In the genomic region with DNA sequence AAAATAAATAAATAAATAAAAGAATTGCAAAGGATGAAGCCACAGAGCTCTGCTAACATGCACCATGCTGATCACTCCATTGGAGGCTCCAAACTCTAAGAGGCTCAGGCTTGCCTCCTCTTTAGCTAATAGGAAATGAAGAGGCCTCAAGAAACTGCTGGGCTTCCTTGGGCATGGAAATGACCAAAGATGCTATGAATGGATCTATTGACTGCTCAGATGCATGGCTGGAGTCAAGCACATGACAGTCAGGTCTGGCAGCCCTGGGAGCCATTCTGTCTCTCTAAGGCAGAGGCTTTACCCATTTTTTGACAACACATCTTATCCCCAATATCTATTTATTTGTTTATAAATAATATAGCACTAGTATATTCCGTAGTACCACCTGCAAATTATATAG, we compare ENCODE assay signal across 31 cellular contexts. TPM values are rescaled to one million over a fixed set of nuclear protein-coding genes. Genes with fewer than 3 reads are reported as not detected.
"Had no signal": no experiment of that assay in that cellular context is flagged by ENCODE, and none has a peak within 500 bp of the region (broad histone marks: within the 10 kb centered on the region; RNA-seq: fewer than 3 reads in every experiment).

No MANE protein-coding gene starts in this region.

- DNase-seq: activated CD4-positive, alpha-beta memory T cell treated with anti-CD3 and anti-CD28 coated beads for 36 hours; activated CD4-positive, alpha-beta T cell treated with anti-CD3 and anti-CD28 coated beads for 36 hours; activated CD4-positive, alpha-beta T cell treated with anti-CD3 and anti-CD28 coated beads, Interleukin-2, amount 10 ng/mL, durations not matched to agents 24 days and 14 days; activated CD4-positive, CD25-positive, alpha-beta regulatory T cell; activated CD4-positive, CD25-positive, alpha-beta regulatory T cell treated with anti-CD3 and anti-CD28 coated beads, Interleukin-2, amount 50 U/mL, for 72 hours; activated CD8-positive, alpha-beta memory T cell treated with anti-CD3 and anti-CD28 coated beads, Interleukin-2, amount 10 ng/mL, durations not matched to agents 7 days and 5 days; activated CD8-positive, alpha-beta memory T cell treated with anti-CD3 and anti-CD28 coated beads, Interleukin-2, amount 50 U/mL, for 4 hours; activated CD8-positive, alpha-beta T cell treated with anti-CD3 and anti-CD28 coated beads, Interleukin-2, amount 10 ng/mL, durations not matched to agents 7 days and 5 days; activated effector memory CD4-positive, alpha-beta T cell treated with anti-CD3 and anti-CD28 coated beads, Interleukin-2, amount 50 U/mL, for 16 hours; activated naive CD4-positive, alpha-beta T cell treated with anti-CD3 and anti-CD28 coated beads for 36 hours; activated naive CD8-positive, alpha-beta T cell treated with anti-CD3 and anti-CD28 coated beads for 36 hours; activated naive CD8-positive, alpha-beta T cell treated with anti-CD3 and anti-CD28 coated beads, Interleukin-2, amount 50 U/mL, for 24 hours; activated T-cell treated with anti-CD3 and anti-CD28 coated beads, Interleukin-2, amount 50 U/mL, for 1 hour; activated T-cell treated with anti-CD3 and anti-CD28 coated beads, Interleukin-2, amount 50 U/mL, for 48 hours; adrenal gland; amygdala; aorta; body of pancreas; caudate nucleus; effector CD8-positive, alpha-beta T cell; erythroblast; foreskin keratinocyte; heart right ventricle; T-helper 1 cell; T-helper 17 cell; T1000 had no signal

- H3K36me3 ChIP-seq: adrenal gland, esophagus muscularis mucosa, gastroesophageal sphincter, heart right ventricle had no signal

- H3K27me3 ChIP-seq: adrenal gland, body of pancreas, esophagus muscularis mucosa, foreskin keratinocyte, gastroesophageal sphincter, heart right ventricle had no signal

- H3K4me3 ChIP-seq: adrenal gland, body of pancreas, esophagus muscularis mucosa, gastroesophageal sphincter, heart right ventricle had no signal

- ATAC-seq: activated CD4-positive, alpha-beta T cell treated with anti-CD3 and anti-CD28 coated beads for 36 hours; activated CD8-positive, alpha-beta memory T cell treated with anti-CD3 and anti-CD28 coated beads, Interleukin-2, amount 10 ng/mL, durations not matched to agents 7 days and 5 days; activated CD8-positive, alpha-beta T cell treated with anti-CD3 and anti-CD28 coated beads, Interleukin-2, amount 10 ng/mL, durations not matched to agents 7 days and 5 days; activated naive CD8-positive, alpha-beta T cell treated with anti-CD3 and anti-CD28 coated beads, Interleukin-2, amount 50 U/mL, for 24 hours; body of pancreas; foreskin keratinocyte; gastroesophageal sphincter; heart right ventricle; T-helper 17 cell had no signal

- H3K27ac ChIP-seq: adrenal gland, body of pancreas, esophagus muscularis mucosa, foreskin keratinocyte, gastroesophageal sphincter, heart right ventricle had no signal

- H3K9me3 ChIP-seq: adrenal gland, body of pancreas, esophagus muscularis mucosa, gastroesophageal sphincter, heart right ventricle had no signal

- FAIRE-seq: colon, endometrium had no signal

- H3K4me1 ChIP-seq: adrenal gland, foreskin keratinocyte had no signal

RNA-seq across cellular contexts. Expression of a gene that starts 5.3 kb away (rescaled TPM):
- total RNA-seq: activated CD4-positive, alpha-beta memory T cell treated with anti-CD3 and anti-CD28 coated beads for 36 hours; chondrocyte; foreskin keratinocyte had no signal
- polyA plus RNA-seq: foreskin keratinocyte had no signal
